ENCODE assay signal across 9 cellular contexts in genomic region chr3:29695201-29695904, GRCh38.
DNase-seq lines count a peak whose midpoint lies in the region; ATAC-seq, FAIRE-seq and TF ChIP-seq lines count a peak whose summit lies in the region.
"Had no signal": no experiment of that assay in that cellular context is flagged by ENCODE, and none has a peak within 500 bp of the region (broad histone marks: within the 10 kb centered on the region; RNA-seq: fewer than 3 reads in every experiment).

No MANE protein-coding gene starts in this region.

- H3K4me1 ChIP-seq in right lobe of liver, result peaks cover 0 to 27% (median 4%) of the 10 kb centered on the region in 4 donors
- peaks cover 35 to 58% of the 10 kb centered on the region in 2 donors for H3K4me1 ChIP-seq in thyroid gland

- H3K4me3 ChIP-seq in bronchial epithelial cell (ENCODE audit: low read depth, low read length) (no peak overlapping the region), right lobe of liver (peak overlapping the region in 2 of 3 donors; percentile 20 to 31), thyroid gland (replicated peaks in 1 of 3) (no peak overlapping the region)

- H3K27me3 ChIP-seq in bronchial epithelial cell (ENCODE audit: control insufficient read depth, insufficient read depth, low read length), result no peaks in the 10 kb centered on the region
- no peaks in the 10 kb centered on the region for H3K27me3 ChIP-seq in right lobe of liver
- H3K27me3 ChIP-seq in thyroid gland, result no peaks in the 10 kb centered on the region

- peak overlapping the region; percentile 66 to 86 (median 82) for H3K27ac ChIP-seq in right lobe of liver
- H3K27ac ChIP-seq in thyroid gland, result peak overlapping the region; percentile 89 to 94 (median 92)

- intact Hi-C loops in right lobe of liver (cut with DNase I) (no loop called here), thyroid gland (cut with DNase I) (loop anchor here (5.0 kb wide), 1 partner anchor 413 kb away; the partner anchor contains the start of gene RBMS3)

- no peaks in the 10 kb centered on the region for H3K9me3 ChIP-seq in right lobe of liver
- H3K9me3 ChIP-seq in thyroid gland, result no peaks in the 10 kb centered on the region

- TF ChIP-seq CTCF in bronchial epithelial cell (IDR thresholded peaks at IDR 0.05; ENCODE audit: insufficient read depth, low read length, severe bottlenecking) (no peak), right lobe of liver (IDR thresholded peaks at IDR 0.05) (no peak), thyroid gland (IDR thresholded peaks at IDR 0.05) (no peak)

- H3K36me3 ChIP-seq in bronchial epithelial cell (ENCODE audit: control insufficient read depth, insufficient read depth, low read length) (no peaks in the 10 kb centered on the region), right lobe of liver (no peaks in the 10 kb centered on the region), thyroid gland (no peaks in the 10 kb centered on the region)

- ATAC-seq in right lobe of liver, result peak; percentile 75 to 94 (median 80)
- ATAC-seq: activated CD8-positive, alpha-beta T cell treated with anti-CD3 and anti-CD28 coated beads for 36 hours had no signal

- no peak for FAIRE-seq in bronchial epithelial cell (lab: Jason Lieb, UNC)

- peak; percentile 35 for TF ChIP-seq POLR2A in right lobe of liver (IDR thresholded peaks at IDR 0.05)
- TF ChIP-seq POLR2A in thyroid gland (IDR thresholded peaks at IDR 0.05), result no peak

- peak; percentile 63 for DNase-seq in M059J (ENCODE audit: low read depth)
- DNase-seq in bronchial epithelial cell (ENCODE audit: low read depth), result peak; percentile 76
- DNase-seq in right lobe of liver, result peak in 1 of 3 donors; percentile 50
- peak in 1 of 2 donors; percentile 27 for DNase-seq in thyroid gland
- no peak for DNase-seq in NCI-H510A treated with DMSO at 0.1 percent for 48 hours (lab: John Stamatoyannopoulos, UW)
- DNase-seq in activated gamma-delta T cell (lab: John Stamatoyannopoulos, UW), result no peak
- no peak for DNase-seq in activated CD4-positive, alpha-beta T cell treated with anti-CD3 and anti-CD28 coated beads, Interleukin-2, amount 50 U/mL, for 48 hours
- DNase-seq in T-helper 2 cell, result no peak
- DNase-seq: activated CD8-positive, alpha-beta T cell treated with anti-CD3 and anti-CD28 coated beads for 36 hours had no signal

- WGBS in right lobe of liver (ENCODE audit: insufficient coverage, low coverage, low lambda C conversion rate, missing lambda C conversion rate), result 16% methylated on average over 3 of the region's 3 CpGs
- WGBS in thyroid gland, 2 donors, result 33 to 35% methylated on average over 3 of the region's 3 CpGs

Comparison
In these comparisons a context has a peak if more than half of its experiments do, and no peak if none do; other contexts are left out.
1. DNase-seq: peak in M059J (single experiment) and bronchial epithelial cell (single experiment); none in NCI-H510A treated with DMSO at 0.1 percent for 48 hours (single experiment), activated gamma-delta T cell (single experiment), activated CD4-positive, alpha-beta T cell treated with anti-CD3 and anti-CD28 coated beads, Interleukin-2, amount 50 U/mL, for 48 hours (0 of 2) and T-helper 2 cell (0 of 5).
2. H3K4me3 ChIP-seq: peak in right lobe of liver (2 of 3); none in bronchial epithelial cell (single experiment) and thyroid gland (0 of 3).